Comparison of ENCODE assay signal across 11 cellular contexts in the genomic region with DNA sequence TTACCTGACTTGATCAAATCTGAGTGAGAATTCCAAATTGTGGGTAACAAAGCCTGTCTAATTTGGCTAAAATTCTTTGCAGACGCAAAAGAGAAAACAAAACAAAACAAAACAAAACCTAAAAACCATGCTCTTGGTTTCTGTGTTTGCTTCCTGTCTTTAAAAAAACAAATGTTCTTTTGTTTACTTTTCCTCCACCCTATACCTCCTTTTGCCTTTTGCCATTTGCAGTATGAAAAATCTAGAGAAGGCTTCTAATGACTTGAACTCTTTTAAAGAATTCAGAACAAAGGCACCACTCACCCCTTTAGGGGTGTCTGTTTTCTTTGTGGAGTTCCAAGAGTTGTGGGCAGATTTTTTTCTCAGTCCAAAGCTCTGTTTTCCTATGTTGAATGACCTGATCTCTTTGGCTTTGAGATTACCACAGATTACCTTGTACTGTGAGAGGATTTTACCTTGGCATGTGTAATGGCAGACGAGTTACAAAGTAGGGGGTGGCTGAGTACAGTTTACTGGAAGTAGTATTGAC. TPM values are rescaled to one million over a fixed set of nuclear protein-coding genes. Genes with fewer than 3 reads are reported as not detected.
A peak's percentile ranks its signal among the peaks of the same experiment; 100 is the strongest.
DNase-seq lines count a peak whose midpoint lies in the region; ATAC-seq and TF ChIP-seq lines count a peak whose summit lies in the region.
"Not testable (repeated sequence)": the region's sequence is repeated elsewhere in the genome, so short reads cannot be mapped to it uniquely, and the experiment has no call there.
"Had no signal": no experiment of that assay in that cellular context is flagged by ENCODE, and none has a peak within 500 bp of the region (broad histone marks: within the 10 kb centered on the region; RNA-seq: fewer than 3 reads in every experiment).

No MANE protein-coding gene starts in this region.

- TF ChIP-seq CTCF in GM23338 (conservative IDR thresholded peaks at IDR 0.05; ENCODE audit: low read depth in 2 of 2); VCaP (conservative IDR thresholded peaks at IDR 0.05); progenitor cell of endocrine pancreas (IDR thresholded peaks at IDR 0.05; ENCODE audit: unreplicated experiment): not testable (repeated sequence)

- H3K9me3 Mint-ChIP-seq in GM23338: not testable (repeated sequence)
- H3K9me3 Mint-ChIP-seq in progenitor cell of endocrine pancreas (ENCODE audit: low read depth): peaks cover 23% of the 10 kb centered on the region

- H3K4me2 ChIP-seq in GM23338: peak overlapping the region; percentile 31

- not testable (repeated sequence) for H3K27me3 Mint-ChIP-seq in GM23338 (ENCODE audit: insufficient read depth, low read depth, poor library complexity); progenitor cell of endocrine pancreas

- not testable (repeated sequence) for H3K4me3 ChIP-seq in GM23338

- ATAC-seq in GM18517 (IDR thresholded peaks at IDR 0.05; ENCODE audit: unreplicated experiment): peak; percentile 71
- peak; percentile 54 for ATAC-seq in GM19452 (IDR thresholded peaks at IDR 0.05; ENCODE audit: unreplicated experiment)
- not testable (repeated sequence) for ATAC-seq in GM23338
- ATAC-seq in HG03039 (IDR thresholded peaks at IDR 0.05; ENCODE audit: unreplicated experiment): peak; percentile 37
- ATAC-seq in HG03460 (IDR thresholded peaks at IDR 0.05; ENCODE audit: unreplicated experiment): peak; percentile 50

- not testable (repeated sequence) for H3K79me2 ChIP-seq in GM23338 (replicated peaks; ENCODE audit: insufficient read depth)

- H3K27me3 ChIP-seq in GM23338 (ENCODE audit: insufficient read depth): not testable (repeated sequence)

- not testable (repeated sequence) for H4K20me1 ChIP-seq in GM23338 (replicated peaks; ENCODE audit: insufficient read depth)

- H3K36me3 Mint-ChIP-seq in GM23338 (ENCODE audit: low read depth): peaks cover 13% of the 10 kb centered on the region; the same call in 2 of the 3 replicates
- H3K36me3 Mint-ChIP-seq in progenitor cell of endocrine pancreas (ENCODE audit: insufficient read depth): peaks cover 17% of the 10 kb centered on the region

- H3K27ac Mint-ChIP-seq in GM23338 (peak overlapping the region; percentile 18), progenitor cell of endocrine pancreas (peak overlapping the region; percentile 92)

- peak overlapping the region; percentile 88; the same call in 1 of the 2 replicates for H3K27ac ChIP-seq in GM23338 (ENCODE audit: low read depth)
- peak overlapping the region; percentile 58; the same call in 1 of the 2 replicates for H3K27ac ChIP-seq in VCaP

- H3K4me1 Mint-ChIP-seq in GM23338 (peaks cover 27% of the 10 kb centered on the region), progenitor cell of endocrine pancreas (ENCODE audit: low read depth) (peaks cover 34% of the 10 kb centered on the region)

- not testable (repeated sequence) for H3K36me3 ChIP-seq in GM23338 (ENCODE audit: insufficient read depth)

- H3F3A ChIP-seq in GM23338 (replicated peaks; ENCODE audit: low read depth): not testable (repeated sequence)

- H3K4me1 ChIP-seq in GM23338 (ENCODE audit: insufficient read depth): peaks cover 35% of the 10 kb centered on the region

- H2AFZ ChIP-seq in GM23338: peak overlapping the region; percentile 34; the same call in 1 of the 2 replicates

- DNase-seq in GM23338 (ENCODE audit: low spot score); progenitor cell of endocrine pancreas (ENCODE audit: low spot score, unreplicated experiment): not testable (repeated sequence)
- DNase-seq in islet precursor cell: peak; percentile 54

- not testable (repeated sequence) for H3K4me3 Mint-ChIP-seq in GM23338; progenitor cell of endocrine pancreas (ENCODE audit: low read depth)

- H3K9me2 ChIP-seq in GM23338 (ENCODE audit: insufficient read depth): not testable (repeated sequence)

RNA-seq across cellular contexts. Expression of gene UGT2B15, which starts 13.9 kb away (rescaled TPM):
- total RNA-seq in GM23338 (2014; rRNA removed; shearing (Covaris generic)): not detected in 2 replicates
- not detected in 2 replicates for polyA plus RNA-seq in GM23338 (2016; fragmentation: Nextera tagmentation; extraction: Ambion mirVana)
- total RNA-seq in progenitor cell of endocrine pancreas: 0.22 and 0.57 TPM in 2 replicates
- total RNA-seq: right cardiac atrium, SJCRH30, thoracic aorta had no signal
- polyA plus RNA-seq: right cardiac atrium had no signal
